ENCODE assay signal across 1 cellular context in the genomic region with DNA sequence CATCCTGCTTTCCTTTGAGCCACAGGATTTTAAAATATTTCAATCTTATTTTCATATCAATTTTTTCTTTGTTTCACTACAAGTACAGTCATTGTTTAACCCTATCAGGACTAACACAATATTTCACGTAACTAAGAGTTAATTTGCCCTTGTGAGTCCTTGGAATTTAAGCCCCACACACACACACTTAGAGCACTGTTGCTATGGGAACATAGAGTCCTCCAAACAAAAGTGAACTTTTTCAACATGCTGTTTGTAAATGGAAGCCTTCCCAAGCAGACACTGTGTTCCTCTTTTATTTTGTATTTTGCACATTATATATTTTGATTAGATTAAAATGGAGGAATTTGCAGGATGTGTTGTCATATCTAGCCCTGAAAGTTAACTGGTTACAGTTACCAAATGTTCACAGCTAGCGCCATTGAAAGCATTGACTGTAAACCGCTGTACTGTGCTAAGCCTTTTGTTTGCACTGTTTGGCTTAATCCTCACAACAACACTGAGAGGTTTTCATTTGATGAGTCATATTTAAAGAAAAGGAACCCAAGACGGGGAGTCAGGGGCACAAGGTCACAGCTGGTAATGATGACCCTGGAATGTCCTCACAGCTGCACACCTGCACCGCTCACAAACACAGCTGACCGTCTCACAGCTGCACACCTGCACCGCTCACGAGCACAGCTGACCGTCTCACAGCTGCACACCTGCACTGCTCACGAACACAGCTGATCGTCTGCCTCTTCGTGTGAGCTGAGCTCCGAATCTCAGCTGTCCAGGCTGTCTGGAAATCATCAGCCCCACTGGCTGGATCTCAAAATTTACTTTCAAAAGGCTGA.
TF ChIP-seq lines count a peak whose summit lies in the region.

No MANE protein-coding gene starts in this region.

TF ChIP-seq in H1, 55 proteins besides CTCF, POLR2A, EP300 and RAD21 (continued from another document):
- no peak for TF ChIP-seq MAFK (IDR thresholded peaks at IDR 0.05; ENCODE audit: low read depth, low read length)
- TF ChIP-seq, protein P1, sequence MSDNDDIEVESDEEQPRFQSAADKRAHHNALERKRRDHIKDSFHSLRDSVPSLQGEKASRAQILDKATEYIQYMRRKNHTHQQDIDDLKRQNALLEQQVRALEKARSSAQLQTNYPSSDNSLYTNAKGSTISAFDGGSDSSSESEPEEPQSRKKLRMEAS (IDR thresholded peaks at IDR 0.05), result no peak
- TF ChIP-seq POLR2AphosphoS5 (IDR thresholded peaks at IDR 0.05; ENCODE audit: low read depth, low read length), result peak; percentile 48; the same call in 1 of the 2 replicates
- TF ChIP-seq TBP (IDR thresholded peaks at IDR 0.05; ENCODE audit: low read depth, low read length), result no peak
- TF ChIP-seq, protein P2, sequence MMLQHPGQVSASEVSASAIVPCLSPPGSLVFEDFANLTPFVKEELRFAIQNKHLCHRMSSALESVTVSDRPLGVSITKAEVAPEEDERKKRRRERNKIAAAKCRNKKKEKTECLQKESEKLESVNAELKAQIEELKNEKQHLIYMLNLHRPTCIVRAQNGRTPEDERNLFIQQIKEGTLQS (IDR thresholded peaks at IDR 0.05; ENCODE audit: insufficient read depth, low read depth, low read length), result no peak
- TF ChIP-seq SIN3A (conservative IDR thresholded peaks at IDR 0.05 in 1 of 2, IDR thresholded peaks at IDR 0.05 in 1 of 2; ENCODE audit: low read depth in 1 of 2, low read length in 2 of 2), result 0 out of 4 replicates have a peak, but pooled peaks of 1 of the 2 experiments have one; percentile 33
- no peak for TF ChIP-seq NRF1 (IDR thresholded peaks at IDR 0.05; ENCODE audit: low read depth, low read length)
- no peak for TF ChIP-seq CBX5 (IDR thresholded peaks at IDR 0.05; ENCODE audit: low read depth, low read length)
- TF ChIP-seq JUND (IDR thresholded peaks at IDR 0.05; ENCODE audit: low read length), result 0 out of 2 replicates have a peak, but pooled peaks have one; percentile 28
- peak; percentile 92; the same call in 1 of the 2 replicates for TF ChIP-seq TCF12 (IDR thresholded peaks at IDR 0.05; ENCODE audit: low read depth, low read length)
- TF ChIP-seq TEAD4 (IDR thresholded peaks at IDR 0.05; ENCODE audit: low read depth, low read length), result peak; percentile 59; the same call in 1 of the 2 replicates
TF ChIP-seq in H1: peak in this region for 5.
